10 cellular contexts compared by ENCODE assay signal in the genomic region with DNA sequence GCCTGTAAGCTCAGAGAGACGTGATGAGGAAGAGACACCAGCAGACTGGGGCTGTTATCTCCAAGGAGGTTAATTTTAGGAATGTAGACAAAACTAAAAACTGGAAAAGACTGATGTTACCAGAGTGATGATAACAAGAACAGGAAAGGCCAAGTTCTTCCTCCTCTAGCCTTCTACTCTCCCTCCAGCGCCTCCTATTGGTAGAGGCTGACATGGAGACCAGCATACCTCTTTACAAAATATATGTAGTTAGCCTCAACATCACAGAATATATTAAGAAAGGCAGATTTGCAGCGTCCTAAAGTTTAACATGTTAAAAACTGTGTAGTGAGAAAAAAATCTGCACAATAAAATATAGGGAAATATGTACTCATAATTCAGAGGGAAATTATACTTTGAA.
DNase-seq lines count a peak whose midpoint lies in the region; ATAC-seq and TF ChIP-seq lines count a peak whose summit lies in the region.
"Had no signal": no experiment of that assay in that cellular context is flagged by ENCODE, and none has a peak within 500 bp of the region (broad histone marks: within the 10 kb centered on the region; RNA-seq: fewer than 3 reads in every experiment).

No MANE protein-coding gene starts in this region.

- H3K9me3 Mint-ChIP-seq in GM23338 (no peaks in the 10 kb centered on the region), memory B cell (no peaks in the 10 kb centered on the region)

- H3K36me3 Mint-ChIP-seq in GM23338 (ENCODE audit: low read depth) (peaks cover 8% of the 10 kb centered on the region; the same call in 2 of the 3 replicates), memory B cell (no peaks in the 10 kb centered on the region)

- H3K4me3 ChIP-seq in GM23338 (no peak overlapping the region), WERI-Rb-1 (ENCODE audit: low read depth, low read length) (no peak overlapping the region), gastroesophageal sphincter (no peak overlapping the region)

- ATAC-seq in GM23338: peak; percentile 77
- peak; percentile 47 for ATAC-seq in memory B cell (ENCODE audit: low read depth)
- no peak for ATAC-seq in gastroesophageal sphincter
- no peak for ATAC-seq in sciatic nerve

- DNase-seq in NCI-H146 (lab: John Stamatoyannopoulos, UW): peak; percentile 73
- DNase-seq in NCI-H146 treated with DMSO at 0.1 percent for 48 hours (lab: John Stamatoyannopoulos, UW; ENCODE audit: unreplicated experiment): no peak
- peak; percentile 91 for DNase-seq in GM23338 (ENCODE audit: low spot score)
- DNase-seq in WERI-Rb-1: peak; percentile 45
- peak in 1 of 2 donors; percentile 41 for DNase-seq in memory B cell (ENCODE audit: low spot score in 2 of 2)
- no peak for DNase-seq in activated CD8-positive, alpha-beta memory T cell treated with anti-CD3 and anti-CD28 coated beads, Interleukin-2, amount 50 U/mL, for 4 hours
- DNase-seq in sciatic nerve (ENCODE audit: low spot score): no peak
- DNase-seq: NCI-H2171 had no signal

- H3K9me3 ChIP-seq in WERI-Rb-1 (ENCODE audit: severe bottlenecking) (no peaks in the 10 kb centered on the region), gastroesophageal sphincter (no peaks in the 10 kb centered on the region)

- H3K27me3 ChIP-seq in GM23338 (ENCODE audit: insufficient read depth): no peaks in the 10 kb centered on the region
- H3K27me3 ChIP-seq in WERI-Rb-1 (ENCODE audit: insufficient read depth, low read depth, severe bottlenecking): no peaks in the 10 kb centered on the region
- no peaks in the 10 kb centered on the region for H3K27me3 ChIP-seq in gastroesophageal sphincter

- TF ChIP-seq EP300 in gastroesophageal sphincter (IDR thresholded peaks at IDR 0.05): no peak

- H3K4me3 Mint-ChIP-seq in GM23338 (no peak overlapping the region), memory B cell (no peak overlapping the region)
- H3K4me3 Mint-ChIP-seq: dendritic cell treated with granulocyte-macrophage colony-stimulating factor and Interleukin-4, amounts not matched to agents 40 ng/mL and 50 ng/mL, for 4 days had no signal

- H3K4me1 ChIP-seq in GM23338 (ENCODE audit: insufficient read depth) (peaks cover 23% of the 10 kb centered on the region), gastroesophageal sphincter (no peaks in the 10 kb centered on the region)

- no peak for TF ChIP-seq POLR2A in gastroesophageal sphincter (IDR thresholded peaks at IDR 0.05)

- H4K20me1 ChIP-seq in GM23338 (replicated peaks; ENCODE audit: insufficient read depth): no peaks in the 10 kb centered on the region

- H2AFZ ChIP-seq in GM23338: no peak overlapping the region

- H3K27me3 Mint-ChIP-seq in GM23338 (ENCODE audit: insufficient read depth, low read depth, poor library complexity) (peaks cover 2% of the 10 kb centered on the region), memory B cell (no peaks in the 10 kb centered on the region)
- H3K27me3 Mint-ChIP-seq: dendritic cell treated with granulocyte-macrophage colony-stimulating factor and Interleukin-4, amounts not matched to agents 40 ng/mL and 50 ng/mL, for 4 days had no signal

- TF ChIP-seq CTCF in GM23338 (conservative IDR thresholded peaks at IDR 0.05; ENCODE audit: low read depth in 2 of 2) (peak; percentile 79 to 95), WERI-Rb-1 (IDR thresholded peaks at IDR 0.05; ENCODE audit: low read depth, low read length) (peak; percentile 52), gastroesophageal sphincter (IDR thresholded peaks at IDR 0.05) (no peak)

- H3K79me2 ChIP-seq in GM23338 (replicated peaks; ENCODE audit: insufficient read depth): peaks cover 93% of the 10 kb centered on the region

- H3K27ac Mint-ChIP-seq in GM23338 (no peak overlapping the region), memory B cell (no peak overlapping the region)
- H3K27ac Mint-ChIP-seq: dendritic cell treated with granulocyte-macrophage colony-stimulating factor and Interleukin-4, amounts not matched to agents 40 ng/mL and 50 ng/mL, for 4 days had no signal

- H3K36me3 ChIP-seq in GM23338 (ENCODE audit: insufficient read depth) (no peaks in the 10 kb centered on the region), WERI-Rb-1 (no peaks in the 10 kb centered on the region), gastroesophageal sphincter (no peaks in the 10 kb centered on the region)

- no peak overlapping the region for H3K27ac ChIP-seq in GM23338 (ENCODE audit: low read depth)
- H3K27ac ChIP-seq in WERI-Rb-1: no peak overlapping the region
- no peak overlapping the region for H3K27ac ChIP-seq in gastroesophageal sphincter

- H3K4me2 ChIP-seq in GM23338: no peak overlapping the region

- H3F3A ChIP-seq in GM23338 (replicated peaks; ENCODE audit: low read depth): no peaks in the 10 kb centered on the region

- intact Hi-C loops in sciatic nerve (cut with DNase I): no loop called here

- H3K4me1 Mint-ChIP-seq in GM23338 (peaks cover 49% of the 10 kb centered on the region), memory B cell (peaks cover 2% of the 10 kb centered on the region)

- H3K9me2 ChIP-seq in GM23338 (ENCODE audit: insufficient read depth): 0 out of 2 replicates have a peak, but pooled peaks cover 2% of the 10 kb centered on the region

- WGBS in gastroesophageal sphincter (ENCODE audit: low coverage in 1 of 2), 2 donors: 57 to 66% methylated on average over 2 to 3 of the region's 3 CpGs

TF ChIP-seq in GM23338, 12 proteins besides CTCF, POLR2A, EP300 and RAD21 (continues in another document):
- TF ChIP-seq, protein P1, sequence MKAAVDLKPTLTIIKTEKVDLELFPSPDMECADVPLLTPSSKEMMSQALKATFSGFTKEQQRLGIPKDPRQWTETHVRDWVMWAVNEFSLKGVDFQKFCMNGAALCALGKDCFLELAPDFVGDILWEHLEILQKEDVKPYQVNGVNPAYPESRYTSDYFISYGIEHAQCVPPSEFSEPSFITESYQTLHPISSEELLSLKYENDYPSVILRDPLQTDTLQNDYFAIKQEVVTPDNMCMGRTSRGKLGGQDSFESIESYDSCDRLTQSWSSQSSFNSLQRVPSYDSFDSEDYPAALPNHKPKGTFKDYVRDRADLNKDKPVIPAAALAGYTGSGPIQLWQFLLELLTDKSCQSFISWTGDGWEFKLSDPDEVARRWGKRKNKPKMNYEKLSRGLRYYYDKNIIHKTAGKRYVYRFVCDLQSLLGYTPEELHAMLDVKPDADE (IDR thresholded peaks at IDR 0.05): no peak
- TF ChIP-seq POLR2AphosphoS5 (IDR thresholded peaks at IDR 0.05; ENCODE audit: low read depth) (no peak), STAT1 (IDR thresholded peaks at IDR 0.05; ENCODE audit: unreplicated experiment) (no peak), EZH2phosphoT487 (IDR thresholded peaks at IDR 0.05; ENCODE audit: unreplicated experiment) (no peak)
- TF ChIP-seq, protein P2, sequence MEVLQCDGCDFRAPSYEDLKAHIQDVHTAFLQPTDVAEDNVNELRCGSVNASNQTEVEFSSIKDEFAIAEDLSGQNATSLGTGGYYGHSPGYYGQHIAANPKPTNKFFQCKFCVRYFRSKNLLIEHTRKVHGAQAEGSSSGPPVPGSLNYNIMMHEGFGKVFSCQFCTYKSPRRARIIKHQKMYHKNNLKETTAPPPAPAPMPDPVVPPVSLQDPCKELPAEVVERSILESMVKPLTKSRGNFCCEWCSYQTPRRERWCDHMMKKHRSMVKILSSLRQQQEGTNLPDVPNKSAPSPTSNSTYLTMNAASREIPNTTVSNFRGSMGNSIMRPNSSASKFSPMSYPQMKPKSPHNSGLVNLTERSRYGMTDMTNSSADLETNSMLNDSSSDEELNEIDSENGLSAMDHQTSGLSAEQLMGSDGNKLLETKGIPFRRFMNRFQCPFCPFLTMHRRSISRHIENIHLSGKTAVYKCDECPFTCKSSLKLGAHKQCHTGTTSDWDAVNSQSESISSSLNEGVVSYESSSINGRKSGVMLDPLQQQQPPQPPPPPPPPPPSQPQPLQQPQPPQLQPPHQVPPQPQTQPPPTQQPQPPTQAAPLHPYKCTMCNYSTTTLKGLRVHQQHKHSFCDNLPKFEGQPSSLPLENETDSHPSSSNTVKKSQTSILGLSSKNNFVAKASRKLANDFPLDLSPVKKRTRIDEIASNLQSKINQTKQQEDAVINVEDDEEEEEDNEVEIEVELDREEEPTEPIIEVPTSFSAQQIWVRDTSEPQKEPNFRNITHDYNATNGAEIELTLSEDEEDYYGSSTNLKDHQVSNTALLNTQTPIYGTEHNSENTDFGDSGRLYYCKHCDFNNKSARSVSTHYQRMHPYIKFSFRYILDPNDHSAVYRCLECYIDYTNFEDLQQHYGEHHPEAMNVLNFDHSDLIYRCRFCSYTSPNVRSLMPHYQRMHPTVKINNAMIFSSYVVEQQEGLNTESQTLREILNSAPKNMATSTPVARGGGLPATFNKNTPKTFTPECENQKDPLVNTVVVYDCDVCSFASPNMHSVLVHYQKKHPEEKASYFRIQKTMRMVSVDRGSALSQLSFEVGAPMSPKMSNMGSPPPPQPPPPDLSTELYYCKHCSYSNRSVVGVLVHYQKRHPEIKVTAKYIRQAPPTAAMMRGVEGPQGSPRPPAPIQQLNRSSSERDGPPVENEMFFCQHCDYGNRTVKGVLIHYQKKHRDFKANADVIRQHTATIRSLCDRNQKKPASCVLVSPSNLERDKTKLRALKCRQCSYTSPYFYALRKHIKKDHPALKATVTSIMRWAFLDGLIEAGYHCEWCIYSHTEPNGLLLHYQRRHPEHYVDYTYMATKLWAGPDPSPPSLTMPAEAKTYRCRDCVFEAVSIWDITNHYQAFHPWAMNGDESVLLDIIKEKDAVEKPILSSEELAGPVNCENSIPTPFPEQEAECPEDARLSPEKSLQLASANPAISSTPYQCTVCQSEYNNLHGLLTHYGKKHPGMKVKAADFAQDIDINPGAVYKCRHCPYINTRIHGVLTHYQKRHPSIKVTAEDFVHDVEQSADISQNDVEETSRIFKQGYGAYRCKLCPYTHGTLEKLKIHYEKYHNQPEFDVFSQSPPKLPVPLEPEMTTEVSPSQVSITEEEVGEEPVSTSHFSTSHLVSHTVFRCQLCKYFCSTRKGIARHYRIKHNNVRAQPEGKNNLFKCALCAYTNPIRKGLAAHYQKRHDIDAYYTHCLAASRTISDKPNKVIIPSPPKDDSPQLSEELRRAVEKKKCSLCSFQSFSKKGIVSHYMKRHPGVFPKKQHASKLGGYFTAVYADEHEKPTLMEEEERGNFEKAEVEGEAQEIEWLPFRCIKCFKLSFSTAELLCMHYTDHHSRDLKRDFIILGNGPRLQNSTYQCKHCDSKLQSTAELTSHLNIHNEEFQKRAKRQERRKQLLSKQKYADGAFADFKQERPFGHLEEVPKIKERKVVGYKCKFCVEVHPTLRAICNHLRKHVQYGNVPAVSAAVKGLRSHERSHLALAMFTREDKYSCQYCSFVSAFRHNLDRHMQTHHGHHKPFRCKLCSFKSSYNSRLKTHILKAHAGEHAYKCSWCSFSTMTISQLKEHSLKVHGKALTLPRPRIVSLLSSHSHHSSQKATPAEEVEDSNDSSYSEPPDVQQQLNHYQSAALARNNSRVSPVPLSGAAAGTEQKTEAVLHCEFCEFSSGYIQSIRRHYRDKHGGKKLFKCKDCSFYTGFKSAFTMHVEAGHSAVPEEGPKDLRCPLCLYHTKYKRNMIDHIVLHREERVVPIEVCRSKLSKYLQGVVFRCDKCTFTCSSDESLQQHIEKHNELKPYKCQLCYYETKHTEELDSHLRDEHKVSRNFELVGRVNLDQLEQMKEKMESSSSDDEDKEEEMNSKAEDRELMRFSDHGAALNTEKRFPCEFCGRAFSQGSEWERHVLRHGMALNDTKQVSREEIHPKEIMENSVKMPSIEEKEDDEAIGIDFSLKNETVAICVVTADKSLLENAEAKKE (CRISPR knock-in tag; IDR thresholded peaks at IDR 0.05): no peak

Comparison
In these comparisons a context has a peak if more than half of its experiments do, and no peak if none do; other contexts are left out.
1. DNase-seq: peak in NCI-H146 (single experiment), GM23338 (single experiment) and WERI-Rb-1 (single experiment); none in NCI-H146 treated with DMSO at 0.1 percent for 48 hours (single experiment), activated CD8-positive, alpha-beta memory T cell treated with anti-CD3 and anti-CD28 coated beads, Interleukin-2, amount 50 U/mL, for 4 hours (single experiment) and sciatic nerve (single experiment).
2. ATAC-seq: peak in GM23338 (single experiment) and memory B cell (single experiment); none in gastroesophageal sphincter (single experiment) and sciatic nerve (single experiment).
3. CTCF ChIP-seq: peak in GM23338 (2 of 2) and WERI-Rb-1 (single experiment); none in gastroesophageal sphincter (0 of 4).